Comparison of ENCODE assay signal across 23 cellular contexts in genomic region chr2:16554184-16554583, GRCh38.
"Had no signal": no experiment of that assay in that cellular context is flagged by ENCODE, and none has a peak within 500 bp of the region (broad histone marks: within the 10 kb centered on the region; RNA-seq: fewer than 3 reads in every experiment).

No MANE protein-coding gene starts in this region.

- H3K4me2 ChIP-seq: smooth muscle cell had no signal

- DNase-seq: cortex of kidney; effector memory CD8-positive, alpha-beta T cell; erythroblast; foreskin fibroblast; gastrocnemius medialis; kidney; mesenchymal stem cell; natural killer cell; occipital lobe; ovary; right lobe of liver; stimulated activated CD4-positive, alpha-beta T cell treated with anti-CD3 and anti-CD28 coated beads, Interleukin-12 subunit alpha, Interleukin-12 subunit beta, amount 100 ng/mL, for 4 hours; stimulated activated CD4-positive, alpha-beta T cell treated with anti-CD3 and anti-CD28 coated beads, Interleukin-1b, Interleukin-23, amount 100 ng/mL, for 48 hours; stimulated activated CD4-positive, alpha-beta T cell treated with anti-CD3 and anti-CD28 coated beads, Interleukin-4, amount 100 ng/mL, for 1 hour; stimulated activated CD8-positive, alpha-beta memory T cell treated with anti-CD3 and anti-CD28 coated beads, Interleukin-4, amount 100 ng/mL, for 48 hours; stimulated activated naive CD8-positive, alpha-beta T cell treated with anti-CD3 and anti-CD28 coated beads, Interleukin-15, amount 100 ng/mL, for 72 hours; transverse colon; upper lobe of right lung; uterus had no signal

- H3K4me3 ChIP-seq: gastrocnemius medialis, lung, ovary, right lobe of liver, smooth muscle cell, suprapubic skin, transverse colon, upper lobe of right lung, uterus had no signal

- H3K4me1 ChIP-seq: gastrocnemius medialis, right lobe of liver, suprapubic skin, transverse colon, upper lobe of right lung, uterus had no signal

- H3K27me3 ChIP-seq: gastrocnemius medialis, ovary, right lobe of liver, suprapubic skin, transverse colon, upper lobe of right lung, uterus had no signal

- H3K9me3 ChIP-seq: gastrocnemius medialis, ovary, right lobe of liver, suprapubic skin, transverse colon, upper lobe of right lung, uterus had no signal

- H3K36me3 ChIP-seq: ovary, uterus had no signal

- H3K27ac ChIP-seq: gastrocnemius medialis, ovary, right lobe of liver, suprapubic skin, transverse colon, upper lobe of right lung, uterus had no signal

- ATAC-seq: effector memory CD8-positive, alpha-beta T cell; left lobe of liver; natural killer cell; right lobe of liver; stimulated activated naive CD8-positive, alpha-beta T cell treated with anti-CD3 and anti-CD28 coated beads, Interleukin-15, amount 100 ng/mL, for 72 hours; upper lobe of right lung had no signal
